In genomic region chr17:38894276-38894675, GRCh38 we compare ENCODE assay signal across 10 cellular contexts. TPM values are rescaled to one million over a fixed set of nuclear protein-coding genes. Genes with fewer than 3 reads are reported as not detected.
DNase-seq lines count a peak whose midpoint lies in the region; ATAC-seq lines count a peak whose summit lies in the region.
"Had no signal": no experiment of that assay in that cellular context is flagged by ENCODE, and none has a peak within 500 bp of the region (broad histone marks: within the 10 kb centered on the region; RNA-seq: fewer than 3 reads in every experiment).

No MANE protein-coding gene starts in this region.

- H3K36me3 ChIP-seq in thymus (ENCODE audit: control insufficient read depth, insufficient read depth), result peaks cover 63% of the 10 kb centered on the region

- H3K27me3 ChIP-seq in thymus (ENCODE audit: control insufficient read depth, insufficient read depth), result no peaks in the 10 kb centered on the region

- WGBS in thymus, result 90% methylated on average over 7 of the region's 7 CpGs

- peaks cover 69% of the 10 kb centered on the region for H3K4me1 ChIP-seq in thymus (ENCODE audit: control insufficient read depth, insufficient read depth, low read length)

- H3K4me3 ChIP-seq in thymus (ENCODE audit: low read length), result no peak overlapping the region
- H3K4me3 ChIP-seq: lung had no signal

- H3K9me3 Mint-ChIP-seq in activated CD8-positive, alpha-beta memory T cell treated with anti-CD3 and anti-CD28 coated beads, Interleukin-2, amount 10 ng/mL, durations not matched to agents 7 days and 5 days (ENCODE audit: low read depth), result no peaks in the 10 kb centered on the region
- H3K9me3 Mint-ChIP-seq in activated naive CD4-positive, alpha-beta T cell treated with anti-CD3 and anti-CD28 coated beads, Interleukin-2, amount 50 U/mL, for 72 hours, result no peaks in the 10 kb centered on the region

- DNase-seq in activated CD8-positive, alpha-beta memory T cell treated with anti-CD3 and anti-CD28 coated beads, Interleukin-2, amount 10 ng/mL, durations not matched to agents 7 days and 5 days, result no peak
- no peak for DNase-seq in activated CD8-positive, alpha-beta memory T cell treated with anti-CD3 and anti-CD28 coated beads for 24 hours
- no peak for DNase-seq in activated naive CD4-positive, alpha-beta T cell treated with anti-CD3 and anti-CD28 coated beads, Interleukin-2, amount 50 U/mL, for 72 hours (ENCODE audit: low spot score in 2 of 2)
- peak; percentile 44 to 48 for DNase-seq in lung microvascular endothelial cell (ENCODE audit: low read depth in 2 of 2)
- DNase-seq in NAMALWA (ENCODE audit: low spot score), result no peak
- DNase-seq in A172 (ENCODE audit: low spot score), result no peak
- DNase-seq: NCI-H510A had no signal

- no peak overlapping the region for H3K4me3 Mint-ChIP-seq in activated CD8-positive, alpha-beta memory T cell treated with anti-CD3 and anti-CD28 coated beads, Interleukin-2, amount 10 ng/mL, durations not matched to agents 7 days and 5 days

- H3K4me1 Mint-ChIP-seq in activated CD8-positive, alpha-beta memory T cell treated with anti-CD3 and anti-CD28 coated beads, Interleukin-2, amount 10 ng/mL, durations not matched to agents 7 days and 5 days, result peaks cover 91% of the 10 kb centered on the region

- peak overlapping the region; percentile 62 for H3K27ac ChIP-seq in thymus (ENCODE audit: low read depth)

- ATAC-seq in activated CD8-positive, alpha-beta memory T cell treated with anti-CD3 and anti-CD28 coated beads, Interleukin-2, amount 10 ng/mL, durations not matched to agents 7 days and 5 days, result no peak
- ATAC-seq in activated naive CD4-positive, alpha-beta T cell treated with anti-CD3 and anti-CD28 coated beads, Interleukin-2, amount 50 U/mL, for 72 hours, result no peak
- no peak for ATAC-seq in HG02642 (IDR thresholded peaks at IDR 0.05; ENCODE audit: poor library complexity, unreplicated experiment)

- H3K27ac Mint-ChIP-seq in activated CD8-positive, alpha-beta memory T cell treated with anti-CD3 and anti-CD28 coated beads, Interleukin-2, amount 10 ng/mL, durations not matched to agents 7 days and 5 days, result peak overlapping the region; percentile 83
- H3K27ac Mint-ChIP-seq in activated naive CD4-positive, alpha-beta T cell treated with anti-CD3 and anti-CD28 coated beads, Interleukin-2, amount 50 U/mL, for 72 hours, result peak overlapping the region; percentile 56 to 72

- H3K27me3 Mint-ChIP-seq in activated CD8-positive, alpha-beta memory T cell treated with anti-CD3 and anti-CD28 coated beads, Interleukin-2, amount 10 ng/mL, durations not matched to agents 7 days and 5 days, result no peaks in the 10 kb centered on the region

- no peaks in the 10 kb centered on the region for H3K9me3 ChIP-seq in thymus (ENCODE audit: control insufficient read depth)

- CTCF ChIA-PET in activated CD8-positive, alpha-beta memory T cell treated with anti-CD3 and anti-CD28 coated beads, Interleukin-2, amount 10 ng/mL, durations not matched to agents 7 days and 5 days (lab: Charles Lee), result interaction anchor here (0.7 to 2.4 kb wide), 6 partner anchors 9 to 271 kb away, joined by 3 to 24 read pairs (median 6); partner anchors contain the start of genes ARL5C and LASP1

- peaks cover 44% of the 10 kb centered on the region for H3K36me3 Mint-ChIP-seq in activated CD8-positive, alpha-beta memory T cell treated with anti-CD3 and anti-CD28 coated beads, Interleukin-2, amount 10 ng/mL, durations not matched to agents 7 days and 5 days
- peaks cover 8 to 40% of the 10 kb centered on the region in 2 donors for H3K36me3 Mint-ChIP-seq in activated naive CD4-positive, alpha-beta T cell treated with anti-CD3 and anti-CD28 coated beads, Interleukin-2, amount 50 U/mL, for 72 hours

RNA-seq across cellular contexts. Expression of gene LASP1, which starts 24.4 kb away (rescaled TPM):
- total RNA-seq in activated CD8-positive, alpha-beta memory T cell treated with anti-CD3 and anti-CD28 coated beads, Interleukin-2, amount 10 ng/mL, durations not matched to agents 7 days and 5 days, result 100 to 1,000 TPM; 208 to 239 TPM
- 100 to 1,000 TPM; 141 to 185 TPM for total RNA-seq in activated naive CD4-positive, alpha-beta T cell treated with anti-CD3 and anti-CD28 coated beads, Interleukin-2, amount 50 U/mL, for 72 hours
- 50.8 and 60.4 TPM in 2 replicates for total RNA-seq in lung microvascular endothelial cell
- 72.5 TPM for polyA plus RNA-seq in thymus
- 248 and 270 TPM in 2 replicates for total RNA-seq in A172 (2014; rRNA removed; shearing (Covaris generic))

RNA-seq across cellular contexts. Expression of gene RPL23, which starts 40.8 kb away (rescaled TPM):
- total RNA-seq in activated CD8-positive, alpha-beta memory T cell treated with anti-CD3 and anti-CD28 coated beads, Interleukin-2, amount 10 ng/mL, durations not matched to agents 7 days and 5 days, result 1,000 to 10,000 TPM in 1 of 2 experiments, 100 to 1,000 TPM in 1; 831 to 1,130 TPM
- total RNA-seq in activated naive CD4-positive, alpha-beta T cell treated with anti-CD3 and anti-CD28 coated beads, Interleukin-2, amount 50 U/mL, for 72 hours, result 1,000 to 10,000 TPM; 1,602 to 2,658 TPM
- 1,108 and 1,906 TPM in 2 replicates for total RNA-seq in lung microvascular endothelial cell
- polyA plus RNA-seq in thymus, result 4,550 TPM
- 1,400 and 1,966 TPM in 2 replicates for total RNA-seq in A172 (2014; rRNA removed; shearing (Covaris generic))

Comparison
In these comparisons a context has a peak if more than half of its experiments do, and no peak if none do; other contexts are left out.
1. DNase-seq: peak in lung microvascular endothelial cell (2 of 2); none in activated CD8-positive, alpha-beta memory T cell treated with anti-CD3 and anti-CD28 coated beads, Interleukin-2, amount 10 ng/mL, durations not matched to agents 7 days and 5 days (single experiment), activated CD8-positive, alpha-beta memory T cell treated with anti-CD3 and anti-CD28 coated beads for 24 hours (single experiment), activated naive CD4-positive, alpha-beta T cell treated with anti-CD3 and anti-CD28 coated beads, Interleukin-2, amount 50 U/mL, for 72 hours (0 of 2), NAMALWA (single experiment) and A172 (single experiment).